ENCODE assay signal across 11 cellular contexts in the genomic region with DNA sequence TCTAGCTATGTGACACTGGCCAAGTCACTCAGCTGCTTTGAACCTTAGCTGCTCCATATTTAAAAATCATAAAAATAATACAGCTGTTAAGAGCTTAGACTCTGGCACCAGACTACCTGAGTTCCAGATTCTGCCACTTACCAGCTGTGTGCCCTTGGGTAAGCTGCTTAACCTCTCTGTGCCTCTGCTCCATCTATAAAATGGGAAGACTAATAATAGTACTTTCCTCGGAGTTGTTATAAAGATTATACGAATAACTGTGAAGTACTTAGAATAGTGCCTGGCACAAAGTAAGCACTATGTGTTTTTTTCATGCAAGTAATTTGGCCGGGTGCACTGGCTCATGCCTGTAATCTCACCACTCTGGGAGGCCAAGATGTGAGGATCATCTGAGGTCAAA. TPM values are rescaled to one million over a fixed set of nuclear protein-coding genes. Genes with fewer than 3 reads are reported as not detected.
DNase-seq lines count a peak whose midpoint lies in the region; ATAC-seq and TF ChIP-seq lines count a peak whose summit lies in the region.
"Had no signal": no experiment of that assay in that cellular context is flagged by ENCODE, and none has a peak within 500 bp of the region (broad histone marks: within the 10 kb centered on the region; RNA-seq: fewer than 3 reads in every experiment).

No MANE protein-coding gene starts in this region.

- peak overlapping the region; percentile 97 for H3K27ac ChIP-seq in left ventricle myocardium inferior (replicated peaks)
- H3K27ac ChIP-seq in iPS-20b (ENCODE audit: low read length), result no peak overlapping the region

- H3K9me3 ChIP-seq in left ventricle myocardium inferior (replicated peaks) (no peaks in the 10 kb centered on the region), iPS-20b (ENCODE audit: insufficient read depth, low read depth, low read length) (no peaks in the 10 kb centered on the region)

- no peaks in the 10 kb centered on the region for H3K27me3 Mint-ChIP-seq in activated CD8-positive, alpha-beta T cell treated with anti-CD3 and anti-CD28 coated beads for 36 hours
- H3K27me3 Mint-ChIP-seq in type B pancreatic cell, result no peaks in the 10 kb centered on the region

- DNase-seq in left ventricle myocardium inferior, result no peak
- DNase-seq in Right ventricle myocardium superior, result no peak
- no peak for DNase-seq in activated CD8-positive, alpha-beta T cell treated with anti-CD3 and anti-CD28 coated beads for 36 hours
- DNase-seq in type B pancreatic cell (ENCODE audit: extremely low spot score, unreplicated experiment), result no peak
- no peak for DNase-seq in AML-193 (lab: John Stamatoyannopoulos, UW)
- DNase-seq in activated CD8-positive, alpha-beta memory T cell treated with anti-CD3 and anti-CD28 coated beads for 24 hours, result no peak
- DNase-seq: cortex of kidney, DMS79, NCI-H345 had no signal

- H3K36me3 Mint-ChIP-seq in activated CD8-positive, alpha-beta T cell treated with anti-CD3 and anti-CD28 coated beads for 36 hours (ENCODE audit: low read depth), result peaks cover 32% of the 10 kb centered on the region
- peaks cover 9% of the 10 kb centered on the region for H3K36me3 Mint-ChIP-seq in type B pancreatic cell

- peaks cover 38% of the 10 kb centered on the region for H3K4me1 Mint-ChIP-seq in activated CD8-positive, alpha-beta T cell treated with anti-CD3 and anti-CD28 coated beads for 36 hours (ENCODE audit: low read depth)
- peaks cover 12% of the 10 kb centered on the region for H3K4me1 Mint-ChIP-seq in type B pancreatic cell (ENCODE audit: unreplicated experiment)

- peak overlapping the region; percentile 77 for H3K27ac Mint-ChIP-seq in activated CD8-positive, alpha-beta T cell treated with anti-CD3 and anti-CD28 coated beads for 36 hours
- no peak overlapping the region for H3K27ac Mint-ChIP-seq in type B pancreatic cell

- H3K9ac ChIP-seq in iPS-20b (ENCODE audit: low read depth, low read length), result no peak overlapping the region; the same call in 1 of the 2 replicates

- CTCF ChIA-PET in activated CD8-positive, alpha-beta T cell treated with anti-CD3 and anti-CD28 coated beads for 36 hours (lab: Charles Lee), result interaction anchor here (1.2 to 9.4 kb wide), 4 partner anchors 15 to 344 kb away, joined by 3 to 114 read pairs (median 4); no protein-coding TSS in a partner anchor

- POLR2A ChIA-PET in activated CD8-positive, alpha-beta T cell treated with anti-CD3 and anti-CD28 coated beads for 36 hours (lab: Charles Lee), result interaction anchor here (1.0 to 2.0 kb wide), 6 partner anchors 14 to 481 kb away, joined by 3 to 7 read pairs (median 4); a partner anchor contains a TSS

- ATAC-seq in Right ventricle myocardium superior (ENCODE audit: poor library complexity) (no peak), HG03442 (IDR thresholded peaks at IDR 0.05; ENCODE audit: unreplicated experiment) (no peak)
- ATAC-seq in activated CD8-positive, alpha-beta T cell treated with anti-CD3 and anti-CD28 coated beads for 36 hours, result no peak

- intact Hi-C loops in left ventricle myocardium inferior (cut with micrococcal nuclease), result no loop called here
- intact Hi-C loops in Right ventricle myocardium superior (cut with DNase I), result loop anchor here (10.0 kb wide), 1 partner anchor 73 kb away; a partner anchor contains a TSS
- intact Hi-C loops in activated CD8-positive, alpha-beta T cell treated with anti-CD3 and anti-CD28 coated beads for 36 hours (cut with micrococcal nuclease), result loop anchor here (5.0 kb wide), 1 partner anchor 70 kb away; no protein-coding TSS in a partner anchor

- H3K4me3 ChIP-seq in left ventricle myocardium inferior (peak overlapping the region; percentile 89), iPS-20b (ENCODE audit: low read length) (peak overlapping the region; percentile 83; the same call in 1 of the 2 replicates)

- H3K4me1 ChIP-seq in left ventricle myocardium inferior (peaks cover 59% of the 10 kb centered on the region), iPS-20b (ENCODE audit: insufficient read depth, low read length) (no peaks in the 10 kb centered on the region)

- H3K27me3 ChIP-seq in left ventricle myocardium inferior (ENCODE audit: low read depth) (no peaks in the 10 kb centered on the region), iPS-20b (ENCODE audit: insufficient read depth, low read length) (no peaks in the 10 kb centered on the region; the same call in 1 of the 2 replicates)

- H3K9me3 Mint-ChIP-seq in activated CD8-positive, alpha-beta T cell treated with anti-CD3 and anti-CD28 coated beads for 36 hours, result no peaks in the 10 kb centered on the region
- no peaks in the 10 kb centered on the region for H3K9me3 Mint-ChIP-seq in type B pancreatic cell

- H3K36me3 ChIP-seq in left ventricle myocardium inferior (no peaks in the 10 kb centered on the region), iPS-20b (ENCODE audit: insufficient read depth, low read depth, low read length) (peaks cover 7% of the 10 kb centered on the region; the same call in 1 of the 2 replicates)

- TF ChIP-seq CTCF in left ventricle myocardium inferior (IDR thresholded peaks at IDR 0.05; ENCODE audit: borderline replicate concordance), result no peak
- no peak for TF ChIP-seq CTCF in activated CD8-positive, alpha-beta T cell treated with anti-CD3 and anti-CD28 coated beads for 36 hours (IDR thresholded peaks at IDR 0.05)
- no peak for TF ChIP-seq CTCF in type B pancreatic cell (conservative IDR thresholded peaks at IDR 0.05)

- H3K4me3 Mint-ChIP-seq in activated CD8-positive, alpha-beta T cell treated with anti-CD3 and anti-CD28 coated beads for 36 hours, result peak overlapping the region; percentile 80
- peak overlapping the region; percentile 88 for H3K4me3 Mint-ChIP-seq in type B pancreatic cell

RNA-seq across cellular contexts. Expression of a gene that starts 1.4 kb away (rescaled TPM):
- total RNA-seq in left ventricle myocardium inferior (52.6 TPM), Right ventricle myocardium superior (59.8 TPM), type B pancreatic cell (ENCODE audit: low replicate concordance) (25.3 and 40.1 TPM in 2 replicates)
- 10 to 100 TPM; 68.1 to 71.4 TPM for total RNA-seq in activated CD8-positive, alpha-beta T cell treated with anti-CD3 and anti-CD28 coated beads for 36 hours

RNA-seq across cellular contexts. Expression of a gene that starts 36.6 kb away (rescaled TPM):
- total RNA-seq in left ventricle myocardium inferior (1.5 TPM), Right ventricle myocardium superior (1.9 TPM), type B pancreatic cell (ENCODE audit: low replicate concordance) (2.9 TPM in 2 replicates)
- under 1 TPM; 0.13 to 0.14 TPM for total RNA-seq in activated CD8-positive, alpha-beta T cell treated with anti-CD3 and anti-CD28 coated beads for 36 hours
